ENCODE assay signal across 7 cellular contexts in the genomic region with DNA sequence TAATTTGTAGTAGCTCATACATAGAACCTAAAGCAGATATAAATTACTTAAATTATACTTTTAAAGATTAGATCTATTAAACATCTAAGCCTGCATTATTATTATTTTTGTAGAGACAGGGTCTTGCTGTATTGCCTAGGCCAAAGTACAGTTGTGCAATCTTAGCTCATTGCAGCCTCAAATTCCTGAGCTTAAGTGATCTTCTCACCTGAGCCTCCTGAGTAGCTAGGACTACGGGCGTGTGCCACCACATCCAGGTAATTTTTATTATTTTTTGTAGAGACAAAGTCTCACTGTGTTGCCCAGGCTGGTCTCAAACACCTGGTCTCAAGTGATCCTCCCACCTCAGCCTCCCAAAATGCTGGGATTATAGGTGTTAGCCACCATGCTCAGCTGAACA.
"Had no signal": no experiment of that assay in that cellular context is flagged by ENCODE, and none has a peak within 500 bp of the region (broad histone marks: within the 10 kb centered on the region; RNA-seq: fewer than 3 reads in every experiment).

No MANE protein-coding gene starts in this region.

- H3K4me3 Mint-ChIP-seq: GM23338, H9 had no signal

- DNase-seq: H9, HCEC 1CT, KG1 had no signal

- H3K9me3 Mint-ChIP-seq: GM23338, IgD-negative memory B cell had no signal

- ATAC-seq: GM23338, K562 had no signal

- H3K4me3 ChIP-seq: GM23338, K562 had no signal

- H3K27me3 Mint-ChIP-seq: IgD-negative memory B cell had no signal

- H3K27ac ChIP-seq: HL-60 had no signal

- H3K27ac Mint-ChIP-seq: GM23338 had no signal
